Comparison of ENCODE assay signal across 1 cellular context in the genomic region with DNA sequence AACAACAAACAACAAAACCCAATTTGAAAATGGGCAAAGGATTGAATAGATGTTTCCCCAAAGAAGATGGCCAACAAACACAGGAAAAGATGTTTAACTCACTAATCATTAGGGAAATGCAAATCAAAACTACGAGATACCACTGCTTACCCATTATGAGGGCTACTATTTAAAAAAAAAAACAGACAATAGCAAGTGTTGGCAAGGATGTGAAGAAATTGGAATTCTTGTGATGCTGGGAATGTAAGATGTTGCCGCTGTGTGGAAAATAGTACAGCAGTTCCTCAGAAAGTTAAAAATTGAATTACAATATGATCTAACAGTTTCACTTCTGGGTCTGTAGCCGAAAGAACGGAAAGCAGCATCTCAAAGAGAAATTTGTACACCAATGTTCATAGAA.
TF ChIP-seq lines count a peak whose summit lies in the region.

No MANE protein-coding gene starts in this region.

TF ChIP-seq in GM12878, 131 proteins besides CTCF, POLR2A, EP300 and RAD21 (continued from another document):
- TF ChIP-seq, protein P1, sequence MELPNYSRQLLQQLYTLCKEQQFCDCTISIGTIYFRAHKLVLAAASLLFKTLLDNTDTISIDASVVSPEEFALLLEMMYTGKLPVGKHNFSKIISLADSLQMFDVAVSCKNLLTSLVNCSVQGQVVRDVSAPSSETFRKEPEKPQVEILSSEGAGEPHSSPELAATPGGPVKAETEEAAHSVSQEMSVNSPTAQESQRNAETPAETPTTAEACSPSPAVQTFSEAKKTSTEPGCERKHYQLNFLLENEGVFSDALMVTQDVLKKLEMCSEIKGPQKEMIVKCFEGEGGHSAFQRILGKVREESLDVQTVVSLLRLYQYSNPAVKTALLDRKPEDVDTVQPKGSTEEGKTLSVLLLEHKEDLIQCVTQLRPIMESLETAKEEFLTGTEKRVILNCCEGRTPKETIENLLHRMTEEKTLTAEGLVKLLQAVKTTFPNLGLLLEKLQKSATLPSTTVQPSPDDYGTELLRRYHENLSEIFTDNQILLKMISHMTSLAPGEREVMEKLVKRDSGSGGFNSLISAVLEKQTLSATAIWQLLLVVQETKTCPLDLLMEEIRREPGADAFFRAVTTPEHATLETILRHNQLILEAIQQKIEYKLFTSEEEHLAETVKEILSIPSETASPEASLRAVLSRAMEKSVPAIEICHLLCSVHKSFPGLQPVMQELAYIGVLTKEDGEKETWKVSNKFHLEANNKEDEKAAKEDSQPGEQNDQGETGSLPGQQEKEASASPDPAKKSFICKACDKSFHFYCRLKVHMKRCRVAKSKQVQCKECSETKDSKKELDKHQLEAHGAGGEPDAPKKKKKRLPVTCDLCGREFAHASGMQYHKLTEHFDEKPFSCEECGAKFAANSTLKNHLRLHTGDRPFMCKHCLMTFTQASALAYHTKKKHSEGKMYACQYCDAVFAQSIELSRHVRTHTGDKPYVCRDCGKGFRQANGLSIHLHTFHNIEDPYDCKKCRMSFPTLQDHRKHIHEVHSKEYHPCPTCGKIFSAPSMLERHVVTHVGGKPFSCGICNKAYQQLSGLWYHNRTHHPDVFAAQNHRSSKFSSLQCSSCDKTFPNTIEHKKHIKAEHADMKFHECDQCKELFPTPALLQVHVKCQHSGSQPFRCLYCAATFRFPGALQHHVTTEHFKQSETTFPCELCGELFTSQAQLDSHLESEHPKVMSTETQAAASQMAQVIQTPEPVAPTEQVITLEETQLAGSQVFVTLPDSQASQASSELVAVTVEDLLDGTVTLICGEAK (IDR thresholded peaks at IDR 0.05; ENCODE audit: borderline replicate concordance) = no peak
- TF ChIP-seq, protein P2, sequence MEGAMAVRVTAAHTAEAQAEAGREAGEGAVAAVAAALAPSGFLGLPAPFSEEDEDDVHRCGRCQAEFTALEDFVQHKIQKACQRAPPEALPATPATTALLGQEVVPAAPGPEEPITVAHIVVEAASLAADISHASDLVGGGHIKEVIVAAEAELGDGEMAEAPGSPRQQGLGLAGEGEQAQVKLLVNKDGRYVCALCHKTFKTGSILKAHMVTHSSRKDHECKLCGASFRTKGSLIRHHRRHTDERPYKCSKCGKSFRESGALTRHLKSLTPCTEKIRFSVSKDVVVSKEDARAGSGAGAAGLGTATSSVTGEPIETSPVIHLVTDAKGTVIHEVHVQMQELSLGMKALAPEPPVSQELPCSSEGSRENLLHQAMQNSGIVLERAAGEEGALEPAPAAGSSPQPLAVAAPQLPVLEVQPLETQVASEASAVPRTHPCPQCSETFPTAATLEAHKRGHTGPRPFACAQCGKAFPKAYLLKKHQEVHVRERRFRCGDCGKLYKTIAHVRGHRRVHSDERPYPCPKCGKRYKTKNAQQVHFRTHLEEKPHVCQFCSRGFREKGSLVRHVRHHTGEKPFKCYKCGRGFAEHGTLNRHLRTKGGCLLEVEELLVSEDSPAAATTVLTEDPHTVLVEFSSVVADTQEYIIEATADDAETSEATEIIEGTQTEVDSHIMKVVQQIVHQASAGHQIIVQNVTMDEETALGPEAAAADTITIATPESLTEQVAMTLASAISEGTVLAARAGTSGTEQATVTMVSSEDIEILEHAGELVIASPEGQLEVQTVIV (IDR thresholded peaks at IDR 0.05; ENCODE audit: borderline replicate concordance, partially characterized antibody) = no peak
- TF ChIP-seq, protein P3, sequence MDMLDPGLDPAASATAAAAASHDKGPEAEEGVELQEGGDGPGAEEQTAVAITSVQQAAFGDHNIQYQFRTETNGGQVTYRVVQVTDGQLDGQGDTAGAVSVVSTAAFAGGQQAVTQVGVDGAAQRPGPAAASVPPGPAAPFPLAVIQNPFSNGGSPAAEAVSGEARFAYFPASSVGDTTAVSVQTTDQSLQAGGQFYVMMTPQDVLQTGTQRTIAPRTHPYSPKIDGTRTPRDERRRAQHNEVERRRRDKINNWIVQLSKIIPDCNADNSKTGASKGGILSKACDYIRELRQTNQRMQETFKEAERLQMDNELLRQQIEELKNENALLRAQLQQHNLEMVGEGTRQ (IDR thresholded peaks at IDR 0.05; ENCODE audit: borderline replicate concordance, low read depth, low read length) = no peak
- TF ChIP-seq ZNF274 (IDR thresholded peaks at IDR 0.05; ENCODE audit: insufficient read depth, insufficient read length) (no peak), SMAD5 (IDR thresholded peaks at IDR 0.05; ENCODE audit: low read depth) (no peak), BHLHE40 (IDR thresholded peaks at IDR 0.05; ENCODE audit: borderline replicate concordance in 1 of 2, low read depth in 2 of 2, low read length in 1 of 2) (no peak), CBX5 (IDR thresholded peaks at IDR 0.05; ENCODE audit: low read depth) (no peak)
- TF ChIP-seq, protein P4, sequence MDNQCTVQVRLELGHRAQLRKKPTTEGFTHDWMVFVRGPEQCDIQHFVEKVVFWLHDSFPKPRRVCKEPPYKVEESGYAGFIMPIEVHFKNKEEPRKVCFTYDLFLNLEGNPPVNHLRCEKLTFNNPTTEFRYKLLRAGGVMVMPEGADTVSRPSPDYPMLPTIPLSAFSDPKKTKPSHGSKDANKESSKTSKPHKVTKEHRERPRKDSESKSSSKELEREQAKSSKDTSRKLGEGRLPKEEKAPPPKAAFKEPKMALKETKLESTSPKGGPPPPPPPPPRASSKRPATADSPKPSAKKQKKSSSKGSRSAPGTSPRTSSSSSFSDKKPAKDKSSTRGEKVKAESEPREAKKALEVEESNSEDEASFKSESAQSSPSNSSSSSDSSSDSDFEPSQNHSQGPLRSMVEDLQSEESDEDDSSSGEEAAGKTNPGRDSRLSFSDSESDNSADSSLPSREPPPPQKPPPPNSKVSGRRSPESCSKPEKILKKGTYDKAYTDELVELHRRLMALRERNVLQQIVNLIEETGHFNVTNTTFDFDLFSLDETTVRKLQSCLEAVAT (IDR thresholded peaks at IDR 0.05) = no peak
- TF ChIP-seq, protein P5, sequence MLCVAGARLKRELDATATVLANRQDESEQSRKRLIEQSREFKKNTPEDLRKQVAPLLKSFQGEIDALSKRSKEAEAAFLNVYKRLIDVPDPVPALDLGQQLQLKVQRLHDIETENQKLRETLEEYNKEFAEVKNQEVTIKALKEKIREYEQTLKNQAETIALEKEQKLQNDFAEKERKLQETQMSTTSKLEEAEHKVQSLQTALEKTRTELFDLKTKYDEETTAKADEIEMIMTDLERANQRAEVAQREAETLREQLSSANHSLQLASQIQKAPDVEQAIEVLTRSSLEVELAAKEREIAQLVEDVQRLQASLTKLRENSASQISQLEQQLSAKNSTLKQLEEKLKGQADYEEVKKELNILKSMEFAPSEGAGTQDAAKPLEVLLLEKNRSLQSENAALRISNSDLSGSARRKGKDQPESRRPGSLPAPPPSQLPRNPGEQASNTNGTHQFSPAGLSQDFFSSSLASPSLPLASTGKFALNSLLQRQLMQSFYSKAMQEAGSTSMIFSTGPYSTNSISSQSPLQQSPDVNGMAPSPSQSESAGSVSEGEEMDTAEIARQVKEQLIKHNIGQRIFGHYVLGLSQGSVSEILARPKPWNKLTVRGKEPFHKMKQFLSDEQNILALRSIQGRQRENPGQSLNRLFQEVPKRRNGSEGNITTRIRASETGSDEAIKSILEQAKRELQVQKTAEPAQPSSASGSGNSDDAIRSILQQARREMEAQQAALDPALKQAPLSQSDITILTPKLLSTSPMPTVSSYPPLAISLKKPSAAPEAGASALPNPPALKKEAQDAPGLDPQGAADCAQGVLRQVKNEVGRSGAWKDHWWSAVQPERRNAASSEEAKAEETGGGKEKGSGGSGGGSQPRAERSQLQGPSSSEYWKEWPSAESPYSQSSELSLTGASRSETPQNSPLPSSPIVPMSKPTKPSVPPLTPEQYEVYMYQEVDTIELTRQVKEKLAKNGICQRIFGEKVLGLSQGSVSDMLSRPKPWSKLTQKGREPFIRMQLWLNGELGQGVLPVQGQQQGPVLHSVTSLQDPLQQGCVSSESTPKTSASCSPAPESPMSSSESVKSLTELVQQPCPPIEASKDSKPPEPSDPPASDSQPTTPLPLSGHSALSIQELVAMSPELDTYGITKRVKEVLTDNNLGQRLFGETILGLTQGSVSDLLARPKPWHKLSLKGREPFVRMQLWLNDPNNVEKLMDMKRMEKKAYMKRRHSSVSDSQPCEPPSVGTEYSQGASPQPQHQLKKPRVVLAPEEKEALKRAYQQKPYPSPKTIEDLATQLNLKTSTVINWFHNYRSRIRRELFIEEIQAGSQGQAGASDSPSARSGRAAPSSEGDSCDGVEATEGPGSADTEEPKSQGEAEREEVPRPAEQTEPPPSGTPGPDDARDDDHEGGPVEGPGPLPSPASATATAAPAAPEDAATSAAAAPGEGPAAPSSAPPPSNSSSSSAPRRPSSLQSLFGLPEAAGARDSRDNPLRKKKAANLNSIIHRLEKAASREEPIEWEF (IDR thresholded peaks at IDR 0.05; ENCODE audit: insufficient replicate concordance, low read depth, low read length) = no peak
